Comparison of ENCODE assay signal across 26 cellular contexts in genomic region chr15:75688831-75689230, GRCh38.
"Had no signal": no experiment of that assay in that cellular context is flagged by ENCODE, and none has a peak within 500 bp of the region (broad histone marks: within the 10 kb centered on the region; RNA-seq: fewer than 3 reads in every experiment).

No MANE protein-coding gene starts in this region.

- H3K36me3 ChIP-seq: thyroid gland, transverse colon, upper lobe of right lung, uterus had no signal

- H3K4me3 ChIP-seq: stomach, suprapubic skin, testis, thoracic aorta, thyroid gland, tibial artery, tibial nerve, transverse colon, upper lobe of left lung, upper lobe of right lung, uterus had no signal

- H3K9me3 ChIP-seq: stomach, suprapubic skin, testis, thoracic aorta, thyroid gland, tibial artery, tibial nerve, transverse colon, upper lobe of left lung, upper lobe of right lung, uterus had no signal

- H3K27ac ChIP-seq: stomach, suprapubic skin, testis, thoracic aorta, thyroid gland, transverse colon, upper lobe of left lung, upper lobe of right lung, uterus had no signal

- H3K27me3 ChIP-seq: stomach, testis, thyroid gland, tibial artery, tibial nerve, transverse colon, upper lobe of left lung, upper lobe of right lung, uterus had no signal

- DNase-seq: stimulated activated CD4-positive, alpha-beta T cell treated with anti-CD3 and anti-CD28 coated beads, Interleukin-2, amount 100 ng/mL, for 24 hours; stimulated activated CD4-positive, alpha-beta T cell treated with anti-CD3 and anti-CD28 coated beads, Interleukin-2, amount 100 ng/mL, for 48 hours; stimulated activated CD4-positive, alpha-beta T cell treated with anti-CD3 and anti-CD28 coated beads, Interleukin-4, amount 100 ng/mL, for 1 hour; stimulated activated CD4-positive, alpha-beta T cell treated with anti-CD3 and anti-CD28 coated beads, Interleukin-4, amount 100 ng/mL, for 24 hours; stimulated activated CD4-positive, alpha-beta T cell treated with anti-CD3 and anti-CD28 coated beads, Interleukin-4, amount 100 ng/mL, for 4 hours; stimulated activated CD8-positive, alpha-beta memory T cell treated with anti-CD3 and anti-CD28 coated beads, Interleukin-4, amount 100 ng/mL, for 48 hours; stimulated activated naive B cell treated with anti-CD40 and anti-IgM and Interleukin-4, amounts not matched to agents 10 μg/mL and 1 μg/mL and 100 μg/mL, for 72 hours; stimulated activated naive CD4-positive, alpha-beta T cell; stimulated activated naive CD4-positive, alpha-beta T cell treated with Interleukin-2 at 50 U/mL for 16 hours; stimulated activated naive CD8-positive, alpha-beta T cell treated with anti-CD3 and anti-CD28 coated beads, Interleukin-15, amount 100 ng/mL, for 72 hours; stimulated activated naive CD8-positive, alpha-beta T cell treated with anti-CD3 and anti-CD28 coated beads, Interleukin-15, Interleukin-2, amounts not matched to agents 100 U/mL and 50 U/mL, for 24 hours; stomach; substantia nigra; testis; thyroid gland; tibial artery; transverse colon; trophoblast cell; upper lobe of right lung; uterus had no signal

- ATAC-seq: stimulated activated effector memory CD8-positive, alpha-beta T cell treated with anti-CD3 and anti-CD28 coated beads, Interleukin-12 subunit alpha, Interleukin-12 subunit beta, amount 100 ng/mL, for 72 hours; stimulated activated memory B cell treated with anti-CD40 and anti-IgM and Interleukin-4, amounts not matched to agents 10 μg/mL and 1 μg/mL and 100 μg/mL, for 72 hours; stimulated activated naive B cell treated with anti-CD40 and anti-IgM and Interleukin-4, amounts not matched to agents 10 μg/mL and 1 μg/mL and 100 μg/mL, for 72 hours; stimulated activated naive CD8-positive, alpha-beta T cell treated with anti-CD3 and anti-CD28 coated beads, Interleukin-15, amount 100 ng/mL, for 72 hours; stimulated activated naive CD8-positive, alpha-beta T cell treated with anti-CD3 and anti-CD28 coated beads, Interleukin-15, Interleukin-2, amounts not matched to agents 100 U/mL and 50 U/mL, for 24 hours; upper lobe of right lung had no signal
